Comparison of ENCODE assay signal across 1 cellular context in genomic region chr3:43503067-43503728, GRCh38.
TF ChIP-seq lines count a peak whose summit lies in the region.

No MANE protein-coding gene starts in this region.

TF ChIP-seq in liver, 16 proteins besides CTCF, POLR2A, EP300 and RAD21 (continued from another document):
- no peak for TF ChIP-seq MAX (IDR thresholded peaks at IDR 0.05)
- no peak for TF ChIP-seq FOXA1 (IDR thresholded peaks at IDR 0.05)
- no peak for TF ChIP-seq EGR1 (IDR thresholded peaks at IDR 0.05; ENCODE audit: low read depth in 2 of 2)
- TF ChIP-seq TAF1 (conservative IDR thresholded peaks at IDR 0.05), result no peak
- TF ChIP-seq JUND (IDR thresholded peaks at IDR 0.05), result no peak
- TF ChIP-seq GABPA (IDR thresholded peaks at IDR 0.05 in 1 of 2, conservative IDR thresholded peaks at IDR 0.05 in 1 of 2), result no peak
- TF ChIP-seq HNF4G (IDR thresholded peaks at IDR 0.05), result no peak
TF ChIP-seq in liver: peak in this region for 0.
